ENCODE assay signal across 11 cellular contexts in the genomic region with DNA sequence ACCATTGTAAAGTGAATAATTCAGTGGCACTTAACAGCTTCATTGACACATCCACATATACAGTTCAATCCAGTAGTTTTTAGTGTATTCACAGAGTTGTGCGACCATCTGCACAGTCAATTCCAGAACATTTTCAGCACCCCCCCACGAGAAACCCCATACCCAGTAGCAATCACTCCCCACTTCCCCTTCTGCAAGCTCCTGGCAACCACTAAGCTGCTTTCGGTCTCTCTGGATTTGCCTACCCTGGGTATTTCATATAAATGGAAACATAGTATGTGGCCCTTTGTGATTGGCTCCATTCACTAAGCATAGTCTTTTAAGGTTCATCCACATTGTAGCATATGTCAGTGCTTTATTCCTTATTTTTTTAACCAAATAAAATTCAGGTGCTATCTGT. TPM values are rescaled to one million over a fixed set of nuclear protein-coding genes. Genes with fewer than 3 reads are reported as not detected.
DNase-seq lines count a peak whose midpoint lies in the region; ATAC-seq and TF ChIP-seq lines count a peak whose summit lies in the region.
"Had no signal": no experiment of that assay in that cellular context is flagged by ENCODE, and none has a peak within 500 bp of the region (broad histone marks: within the 10 kb centered on the region; RNA-seq: fewer than 3 reads in every experiment).

No MANE protein-coding gene starts in this region.

- H3K27me3 Mint-ChIP-seq in activated naive CD8-positive, alpha-beta T cell treated with anti-CD3 and anti-CD28 coated beads, Interleukin-2, amount 10 ng/mL, durations not matched to agents 7 days and 5 days = no peaks in the 10 kb centered on the region

- peak; percentile 54 for ATAC-seq in GM18517 (IDR thresholded peaks at IDR 0.05; ENCODE audit: unreplicated experiment)
- ATAC-seq in GM21423 (IDR thresholded peaks at IDR 0.05; ENCODE audit: unreplicated experiment) = peak; percentile 56
- ATAC-seq in HG03342 (IDR thresholded peaks at IDR 0.05; ENCODE audit: unreplicated experiment) = peak; percentile 80
- ATAC-seq in activated naive CD8-positive, alpha-beta T cell treated with anti-CD3 and anti-CD28 coated beads, Interleukin-2, amount 10 ng/mL, durations not matched to agents 7 days and 5 days (ENCODE audit: low read depth) = no peak
- no peak for ATAC-seq in GM18505 (IDR thresholded peaks at IDR 0.05; ENCODE audit: unreplicated experiment)
- no peak for ATAC-seq in foreskin keratinocyte

- POLR2A ChIA-PET in activated naive CD8-positive, alpha-beta T cell treated with anti-CD3 and anti-CD28 coated beads, Interleukin-2, amount 10 ng/mL, durations not matched to agents 7 days and 5 days (lab: Charles Lee) = interaction anchor here (1.3 kb wide), 1 partner anchor 10 kb away, joined by 4 read pairs; a partner anchor contains a TSS

- TF ChIP-seq CTCF in foreskin keratinocyte (conservative IDR thresholded peaks at IDR 0.05) = no peak

- no peak for TF ChIP-seq POLR2A in GM18505 (IDR thresholded peaks at IDR 0.05; ENCODE audit: borderline replicate concordance, extremely low read depth, insufficient read depth, insufficient read length)

- H3K27ac ChIP-seq in foreskin keratinocyte = no peak overlapping the region
- H3K27ac ChIP-seq: coronary artery had no signal

- H3K9me3 Mint-ChIP-seq in activated naive CD8-positive, alpha-beta T cell treated with anti-CD3 and anti-CD28 coated beads, Interleukin-2, amount 10 ng/mL, durations not matched to agents 7 days and 5 days = no peaks in the 10 kb centered on the region

- H3K4me1 Mint-ChIP-seq in activated naive CD8-positive, alpha-beta T cell treated with anti-CD3 and anti-CD28 coated beads, Interleukin-2, amount 10 ng/mL, durations not matched to agents 7 days and 5 days = peaks cover 35% of the 10 kb centered on the region

- peak overlapping the region; percentile 15 for H3K27ac Mint-ChIP-seq in activated naive CD8-positive, alpha-beta T cell treated with anti-CD3 and anti-CD28 coated beads, Interleukin-2, amount 10 ng/mL, durations not matched to agents 7 days and 5 days

- peaks cover 25% of the 10 kb centered on the region for H3K36me3 Mint-ChIP-seq in activated naive CD8-positive, alpha-beta T cell treated with anti-CD3 and anti-CD28 coated beads, Interleukin-2, amount 10 ng/mL, durations not matched to agents 7 days and 5 days

- no peak for DNase-seq in activated naive CD8-positive, alpha-beta T cell treated with anti-CD3 and anti-CD28 coated beads, Interleukin-2, amount 10 ng/mL, durations not matched to agents 7 days and 5 days
- DNase-seq in NCI-H1105 treated with DMSO at 0.1 percent for 48 hours (lab: John Stamatoyannopoulos, UW) (no peak), foreskin keratinocyte (no peak), HUDEP-2 (lab: John Stamatoyannopoulos, UW; ENCODE audit: unreplicated experiment in 76 of 76) (no peak)
- DNase-seq: activated CD8-positive, alpha-beta memory T cell treated with anti-CD3 and anti-CD28 coated beads for 24 hours; NK-92 treated with Interleukin-12 subunit alpha and Interleukin-12 subunit beta, amount 100 ng/mL, for 24 hours had no signal

- no peak overlapping the region for H3K4me3 Mint-ChIP-seq in activated naive CD8-positive, alpha-beta T cell treated with anti-CD3 and anti-CD28 coated beads, Interleukin-2, amount 10 ng/mL, durations not matched to agents 7 days and 5 days

- no peaks in the 10 kb centered on the region for H3K4me1 ChIP-seq in foreskin keratinocyte

- H3K27me3 ChIP-seq in foreskin keratinocyte = no peaks in the 10 kb centered on the region

RNA-seq across cellular contexts. Expression of a gene that starts 10.0 kb away (rescaled TPM):
- 10 to 100 TPM; 73.7 to 82.4 TPM for total RNA-seq in activated naive CD8-positive, alpha-beta T cell treated with anti-CD3 and anti-CD28 coated beads, Interleukin-2, amount 10 ng/mL, durations not matched to agents 7 days and 5 days
- 20.9 and 22.6 TPM in 2 replicates for total RNA-seq in foreskin keratinocyte
- polyA plus RNA-seq in foreskin keratinocyte = 15.6 and 16.1 TPM in 2 replicates

Comparison
In these comparisons a context has a peak if more than half of its experiments do, and no peak if none do; other contexts are left out.
1. ATAC-seq: peak in GM18517 (single experiment), GM21423 (single experiment) and HG03342 (single experiment); none in activated naive CD8-positive, alpha-beta T cell treated with anti-CD3 and anti-CD28 coated beads, Interleukin-2, amount 10 ng/mL, durations not matched to agents 7 days and 5 days (single experiment), GM18505 (single experiment) and foreskin keratinocyte (single experiment).